ENCODE assay signal across 9 cellular contexts in the genomic region with DNA sequence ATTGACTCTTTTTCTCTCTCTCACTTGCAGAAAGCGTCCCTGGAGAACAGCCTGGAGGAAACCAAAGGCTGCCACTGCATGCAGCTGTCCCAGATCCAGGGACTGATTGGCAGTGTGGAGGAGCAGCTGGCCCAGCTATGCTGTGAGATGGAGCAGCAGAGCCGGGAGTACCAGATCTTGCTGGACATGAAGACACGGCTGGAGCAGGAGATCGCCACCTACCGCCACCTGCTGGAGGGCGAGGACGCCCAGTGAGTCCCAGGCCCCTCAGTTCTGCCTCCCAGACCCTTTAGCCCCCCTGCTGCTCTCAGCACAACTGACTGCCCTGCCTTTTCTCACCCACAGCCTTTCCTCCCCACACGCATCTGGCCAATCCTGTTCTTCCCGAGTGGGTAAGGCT. TPM values are rescaled to one million over a fixed set of nuclear protein-coding genes. Genes with fewer than 3 reads are reported as not detected.
DNase-seq lines count a peak whose midpoint lies in the region; ATAC-seq and TF ChIP-seq lines count a peak whose summit lies in the region.
"Not testable (repeated sequence)": the region's sequence is repeated elsewhere in the genome, so short reads cannot be mapped to it uniquely, and the experiment has no call there.
"Had no signal": no experiment of that assay in that cellular context is flagged by ENCODE, and none has a peak within 500 bp of the region (broad histone marks: within the 10 kb centered on the region; RNA-seq: fewer than 3 reads in every experiment).

No MANE protein-coding gene starts in this region.

- not testable (repeated sequence) for H3K27ac ChIP-seq in DND-41 (ENCODE audit: low read length); gastroesophageal sphincter; stomach

- not testable (repeated sequence) for H2AFZ ChIP-seq in DND-41 (ENCODE audit: low read depth, low read length)

- H3K79me2 ChIP-seq in DND-41 (ENCODE audit: insufficient read depth, low read length): not testable (repeated sequence)

- H3K4me3 ChIP-seq in DND-41 (ENCODE audit: low read depth in 1 of 2, low read length in 2 of 2); gastroesophageal sphincter; stomach: not testable (repeated sequence)

- peak; percentile 65; the same call in 2 of the 3 replicates for ATAC-seq in DND-41 (ENCODE audit: insufficient read depth, low read depth)
- ATAC-seq in SK-N-SH treated with all-trans-retinoic acid at 6 μM for 48 hours: peak; percentile 82
- peak; percentile 53 to 56 for ATAC-seq in activated naive CD4-positive, alpha-beta T cell treated with anti-CD3 and anti-CD28 coated beads, Interleukin-2, amount 50 U/mL, for 72 hours
- peak; percentile 62 for ATAC-seq in gastroesophageal sphincter
- peak in 2 of 3 donors; percentile 34 to 73 for ATAC-seq in natural killer cell

- not testable (repeated sequence) for H3K4me1 Mint-ChIP-seq in natural killer cell

- not testable (repeated sequence) for H3K4me3 Mint-ChIP-seq in natural killer cell

- H3K9me3 Mint-ChIP-seq in activated naive CD4-positive, alpha-beta T cell treated with anti-CD3 and anti-CD28 coated beads, Interleukin-2, amount 50 U/mL, for 72 hours; natural killer cell: not testable (repeated sequence)

- not testable (repeated sequence) for H3K4me1 ChIP-seq in DND-41 (ENCODE audit: insufficient read depth, low read length); gastroesophageal sphincter; stomach

- not testable (repeated sequence) for H3K4me2 ChIP-seq in DND-41 (ENCODE audit: insufficient read depth, low read length)

- H3K36me3 ChIP-seq in DND-41 (ENCODE audit: insufficient read depth, low read length); gastroesophageal sphincter; stomach: not testable (repeated sequence)

- not testable (repeated sequence) for TF ChIP-seq POLR2A in gastroesophageal sphincter (IDR thresholded peaks at IDR 0.05); stomach (IDR thresholded peaks at IDR 0.05)

- H3K9ac ChIP-seq in DND-41 (ENCODE audit: low read depth, low read length): not testable (repeated sequence)

- H3K27ac Mint-ChIP-seq in activated naive CD4-positive, alpha-beta T cell treated with anti-CD3 and anti-CD28 coated beads, Interleukin-2, amount 50 U/mL, for 72 hours; natural killer cell: not testable (repeated sequence)

- not testable (repeated sequence) for H4K20me1 ChIP-seq in DND-41 (ENCODE audit: insufficient read depth, low read length)

- intact Hi-C loops in natural killer cell (cut with micrococcal nuclease); stomach (cut with DNase I; ENCODE audit: low total_unique reads): not testable (repeated sequence)

- H3K27me3 Mint-ChIP-seq in natural killer cell (ENCODE audit: low read depth in 2 of 2): not testable (repeated sequence)

- H3K36me3 Mint-ChIP-seq in activated naive CD4-positive, alpha-beta T cell treated with anti-CD3 and anti-CD28 coated beads, Interleukin-2, amount 50 U/mL, for 72 hours; natural killer cell: not testable (repeated sequence)

- not testable (repeated sequence) for TF ChIP-seq EP300 in gastroesophageal sphincter (IDR thresholded peaks at IDR 0.05); stomach (IDR thresholded peaks at IDR 0.05)

- peak; percentile 29 for TF ChIP-seq CTCF in DND-41 (IDR thresholded peaks at IDR 0.05; ENCODE audit: borderline replicate concordance, extremely low read depth, low read length, poor library complexity, severe bottlenecking)
- TF ChIP-seq CTCF in gastroesophageal sphincter (IDR thresholded peaks at IDR 0.05): peak in 1 of 4 experiments; percentile 45
- not testable (repeated sequence) for TF ChIP-seq CTCF in natural killer cell (IDR thresholded peaks at IDR 0.05)
- peak in 1 of 7 experiments; percentile 26 for TF ChIP-seq CTCF in stomach (IDR thresholded peaks at IDR 0.05)

- H3K9me3 ChIP-seq in DND-41 (ENCODE audit: insufficient read depth, low read length, severe bottlenecking); gastroesophageal sphincter; stomach: not testable (repeated sequence)

- not testable (repeated sequence) for H3K27me3 ChIP-seq in DND-41 (ENCODE audit: insufficient read depth, low read length, poor library complexity); gastroesophageal sphincter; stomach

- no CpG with 5 or more reads among the region's 9 CpGs for WGBS in gastroesophageal sphincter (ENCODE audit: low coverage in 1 of 2), 2 donors
- WGBS in stomach, 5 donors: 0 to 10% (median 0%) methylated on average over 1 to 5 of the region's 9 CpGs; no CpG with 5 or more reads in 2 of the 5 donors

- DNase-seq in DND-41: peak; percentile 54
- DNase-seq in activated CD8-positive, alpha-beta memory T cell treated with anti-CD3 and anti-CD28 coated beads for 4 hours (ENCODE audit: low read depth in 2 of 2): peak; percentile 4 to 24
- peak in 1 of 2 donors; percentile 38 for DNase-seq in activated naive CD4-positive, alpha-beta T cell treated with anti-CD3 and anti-CD28 coated beads, Interleukin-2, amount 50 U/mL, for 72 hours (ENCODE audit: low spot score in 2 of 2)
- peak; percentile 17 for DNase-seq in natural killer cell
- peak; percentile 21 to 62 for DNase-seq in stimulated activated CD4-positive, alpha-beta T cell treated with anti-CD3 and anti-CD28 coated beads, Interleukin-2, amount 100 ng/mL, for 48 hours
- DNase-seq in stomach: peak; percentile 61

RNA-seq across cellular contexts. Expression of a gene that starts 34.5 kb away (rescaled TPM):
- total RNA-seq in activated naive CD4-positive, alpha-beta T cell treated with anti-CD3 and anti-CD28 coated beads, Interleukin-2, amount 50 U/mL, for 72 hours: not detected
- total RNA-seq in gastroesophageal sphincter (not detected), natural killer cell (100 to 1,000 TPM in 1 of 3 donors, 10 to 100 TPM in 2; 42.1 to 118 (median 56.8) TPM), stomach (100 to 1,000 TPM in 1 of 5 donors, 10 to 100 TPM in 3, not detected in 1; 30.5 to 175 (median 53.4) TPM)
- polyA plus RNA-seq in stomach: 100 to 1,000 TPM in 1 of 3 donors, 10 to 100 TPM in 1, 1 to 10 TPM in 1; 3.4 to 362 (median 10.3) TPM
- polyA plus RNA-seq: IgD-negative memory B cell had no signal
